In the genomic region with DNA sequence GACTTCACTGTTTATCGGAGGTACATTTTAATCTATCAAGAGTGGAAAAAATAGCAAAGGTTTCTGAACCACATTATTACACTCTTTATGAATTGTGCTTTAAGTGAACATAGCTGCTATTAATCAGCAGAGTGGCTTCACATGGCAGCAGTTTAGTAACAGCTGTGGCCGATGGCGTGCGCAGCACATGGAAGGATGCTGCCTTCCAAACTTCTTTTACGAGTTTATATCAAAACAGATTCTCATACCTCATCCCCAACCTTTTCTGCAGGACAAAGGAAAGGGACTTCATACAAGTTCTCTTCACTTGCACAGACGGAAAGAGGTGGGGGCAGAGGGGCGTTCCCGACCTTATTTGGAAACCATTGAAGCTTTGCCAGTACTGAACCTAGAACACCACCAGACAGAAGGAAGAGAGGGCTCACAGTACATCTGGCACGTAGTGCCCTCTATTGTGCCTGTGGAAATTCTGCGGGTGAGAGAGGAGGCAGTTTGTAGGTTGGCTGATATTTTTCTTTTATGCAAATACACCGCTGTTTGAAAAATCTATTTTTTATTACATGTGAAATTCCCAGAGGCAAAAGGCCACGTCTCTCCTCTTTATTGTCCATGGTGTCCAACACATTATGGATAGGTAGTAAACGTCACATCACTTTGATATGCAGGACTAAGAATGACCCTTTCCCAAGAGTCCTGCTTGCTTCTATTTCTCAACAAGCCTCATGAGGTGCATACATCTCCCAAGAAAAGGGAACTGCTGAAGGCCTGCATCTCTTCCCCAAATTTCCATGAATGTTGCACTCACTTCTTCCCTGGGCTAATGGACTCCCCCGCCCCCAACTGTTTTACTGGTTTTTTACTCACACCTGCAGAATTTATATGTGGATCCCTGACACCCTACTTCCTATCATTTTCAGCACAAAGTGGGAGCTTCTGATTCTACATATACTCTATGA, we compare ENCODE assay signal across 13 cellular contexts. TPM values are rescaled to one million over a fixed set of nuclear protein-coding genes. Genes with fewer than 3 reads are reported as not detected.
DNase-seq lines count a peak whose midpoint lies in the region; ATAC-seq and TF ChIP-seq lines count a peak whose summit lies in the region.
"Had no signal": no experiment of that assay in that cellular context is flagged by ENCODE, and none has a peak within 500 bp of the region (broad histone marks: within the 10 kb centered on the region; RNA-seq: fewer than 3 reads in every experiment).

No MANE protein-coding gene starts in this region.

- H3K4me1 ChIP-seq in neutrophil (ENCODE audit: control insufficient read depth in 1 of 2, insufficient read depth in 1 of 2, low read depth in 1 of 2, low read length in 1 of 2), result peaks cover 37 to 47% of the 10 kb centered on the region in 2 experiments
- H3K4me1 ChIP-seq: Caco-2 had no signal

- no peak for ATAC-seq in GM18873 (IDR thresholded peaks at IDR 0.05; ENCODE audit: low FRiP score, unreplicated experiment)
- ATAC-seq: esophagus mucosa, PC-3 had no signal

- no peak overlapping the region for H3K27ac ChIP-seq in VCaP
- peak overlapping the region; percentile 3 for H3K27ac ChIP-seq in neutrophil

- no peaks in the 10 kb centered on the region for H3K9me3 ChIP-seq in neutrophil
- H3K9me3 ChIP-seq: Caco-2 had no signal

- no peak overlapping the region for H3K4me3 ChIP-seq in Jurkat, Clone E6-1 (ENCODE audit: low read length)
- no peak overlapping the region for H3K4me3 ChIP-seq in neutrophil (ENCODE audit: low read depth in 1 of 2, low read length in 1 of 2)

- peak; percentile 4; the same call in 1 of the 2 replicates for TF ChIP-seq CTCF in VCaP (conservative IDR thresholded peaks at IDR 0.05)
- TF ChIP-seq CTCF in neutrophil (IDR thresholded peaks at IDR 0.05), result no peak

- peak; percentile 62 for DNase-seq in D341Med (ENCODE audit: low spot score)
- peak; percentile 75 for DNase-seq in Jurkat, Clone E6-1 (ENCODE audit: low read depth, low spot score)
- no peak for DNase-seq in NCI-H1436 (lab: John Stamatoyannopoulos, UW)
- DNase-seq in NCI-H2029 (lab: John Stamatoyannopoulos, UW), result no peak
- DNase-seq: activated CD4-positive, alpha-beta T cell treated with anti-CD3 and anti-CD28 coated beads, Interleukin-2, amount 50 U/mL, for 48 hours; amygdala; Caco-2; PC-3; T-helper 2 cell had no signal

- no peaks in the 10 kb centered on the region for H3K36me3 ChIP-seq in neutrophil

- H3K27me3 ChIP-seq in neutrophil, result no peaks in the 10 kb centered on the region

RNA-seq across cellular contexts. Expression of a gene that starts 31.4 kb away (rescaled TPM):
- polyA plus RNA-seq in Jurkat, Clone E6-1 (2012; ENCODE audit: insufficient read depth, insufficient read length), result not detected

Comparison
In these comparisons a context has a peak if more than half of its experiments do, and no peak if none do; other contexts are left out.
1. DNase-seq: peak in D341Med (single experiment) and Jurkat, Clone E6-1 (single experiment); none in NCI-H1436 (single experiment) and NCI-H2029 (single experiment).